In the genomic region with DNA sequence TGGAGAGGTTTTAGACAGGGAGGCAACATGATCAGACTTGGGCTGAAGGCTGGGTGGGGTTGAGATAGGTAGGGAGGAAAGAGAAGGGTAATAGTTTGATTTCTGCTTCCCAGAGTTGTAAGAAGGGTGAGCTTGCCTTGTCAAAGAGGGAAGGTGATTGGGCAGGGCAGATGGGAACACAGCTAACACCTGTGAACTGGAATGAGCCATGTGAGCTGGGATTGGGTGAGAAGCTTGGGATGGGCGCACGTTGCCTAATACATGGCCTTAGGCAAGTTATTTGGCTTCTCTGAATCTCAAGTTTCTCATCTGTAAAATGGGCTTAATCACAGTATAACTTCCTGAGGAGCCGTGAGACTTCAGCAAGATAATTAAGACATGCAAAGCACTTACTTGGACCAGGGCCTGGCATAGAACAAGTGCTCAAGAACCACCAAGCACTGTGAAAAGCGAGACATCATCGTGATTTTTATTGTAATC, we compare ENCODE assay signal across 1 cellular context.
A peak's percentile ranks its signal among the peaks of the same experiment; 100 is the strongest.
TF ChIP-seq lines count a peak whose summit lies in the region.

No MANE protein-coding gene starts in this region.

TF ChIP-seq in HepG2, 621 proteins besides CTCF, POLR2A, EP300 and RAD21 (continued from another document):
- TF ChIP-seq, protein P1, sequence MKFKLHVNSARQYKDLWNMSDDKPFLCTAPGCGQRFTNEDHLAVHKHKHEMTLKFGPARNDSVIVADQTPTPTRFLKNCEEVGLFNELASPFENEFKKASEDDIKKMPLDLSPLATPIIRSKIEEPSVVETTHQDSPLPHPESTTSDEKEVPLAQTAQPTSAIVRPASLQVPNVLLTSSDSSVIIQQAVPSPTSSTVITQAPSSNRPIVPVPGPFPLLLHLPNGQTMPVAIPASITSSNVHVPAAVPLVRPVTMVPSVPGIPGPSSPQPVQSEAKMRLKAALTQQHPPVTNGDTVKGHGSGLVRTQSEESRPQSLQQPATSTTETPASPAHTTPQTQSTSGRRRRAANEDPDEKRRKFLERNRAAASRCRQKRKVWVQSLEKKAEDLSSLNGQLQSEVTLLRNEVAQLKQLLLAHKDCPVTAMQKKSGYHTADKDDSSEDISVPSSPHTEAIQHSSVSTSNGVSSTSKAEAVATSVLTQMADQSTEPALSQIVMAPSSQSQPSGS (CRISPR knock-in tag; IDR thresholded peaks at IDR 0.05), result no peak
- TF ChIP-seq, protein P2, sequence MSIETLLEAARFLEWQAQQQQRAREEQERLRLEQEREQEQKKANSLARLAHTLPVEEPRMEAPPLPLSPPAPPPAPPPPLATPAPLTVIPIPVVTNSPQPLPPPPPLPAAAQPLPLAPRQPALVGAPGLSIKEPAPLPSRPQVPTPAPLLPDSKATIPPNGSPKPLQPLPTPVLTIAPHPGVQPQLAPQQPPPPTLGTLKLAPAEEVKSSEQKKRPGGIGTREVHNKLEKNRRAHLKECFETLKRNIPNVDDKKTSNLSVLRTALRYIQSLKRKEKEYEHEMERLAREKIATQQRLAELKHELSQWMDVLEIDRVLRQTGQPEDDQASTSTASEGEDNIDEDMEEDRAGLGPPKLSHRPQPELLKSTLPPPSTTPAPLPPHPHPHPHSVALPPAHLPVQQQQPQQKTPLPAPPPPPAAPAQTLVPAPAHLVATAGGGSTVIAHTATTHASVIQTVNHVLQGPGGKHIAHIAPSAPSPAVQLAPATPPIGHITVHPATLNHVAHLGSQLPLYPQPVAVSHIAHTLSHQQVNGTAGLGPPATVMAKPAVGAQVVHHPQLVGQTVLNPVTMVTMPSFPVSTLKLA (IDR thresholded peaks at IDR 0.05), result peak; percentile 38; the same call in 1 of the 2 replicates
- peak; percentile 94 for TF ChIP-seq ZNF629 (CRISPR knock-in tag; conservative IDR thresholded peaks at IDR 0.05)
